ENCODE assay signal across 26 cellular contexts in genomic region chr6:130693944-130694343, GRCh38.
DNase-seq lines count a peak whose midpoint lies in the region; ATAC-seq, FAIRE-seq and TF ChIP-seq lines count a peak whose summit lies in the region.
"Had no signal": no experiment of that assay in that cellular context is flagged by ENCODE, and none has a peak within 500 bp of the region (broad histone marks: within the 10 kb centered on the region; RNA-seq: fewer than 3 reads in every experiment).

No MANE protein-coding gene starts in this region.

- H3K27ac Mint-ChIP-seq in HFFc6: peak overlapping the region; percentile 51; the same call in 1 of the 2 replicates
- H3K27ac Mint-ChIP-seq: B cell had no signal

- no peak overlapping the region for H3K9ac ChIP-seq in keratinocyte (ENCODE audit: control insufficient read depth, extremely low read depth, insufficient read depth, low read length)

- H2AFZ ChIP-seq in keratinocyte (ENCODE audit: control insufficient read depth, low read length): no peak overlapping the region

- intact Hi-C loops in uterus (cut with DNase I; ENCODE audit: low total_unique reads): no loop called here

- H3K4me1 Mint-ChIP-seq in HFFc6 (ENCODE audit: low read depth): peaks cover 59% of the 10 kb centered on the region
- H3K4me1 Mint-ChIP-seq: B cell had no signal

- peaks cover 14% of the 10 kb centered on the region for H3K4me1 ChIP-seq in keratinocyte (ENCODE audit: control insufficient read depth, extremely low read depth, insufficient read depth, low read length)
- H3K4me1 ChIP-seq in uterus: no peaks in the 10 kb centered on the region

- no peaks in the 10 kb centered on the region for H4K20me1 ChIP-seq in keratinocyte (ENCODE audit: control insufficient read depth, extremely low read depth, insufficient read depth, low read length)

- H3K9me3 Mint-ChIP-seq in HFFc6: no peaks in the 10 kb centered on the region

- dilution Hi-C loops in keratinocyte (cut with MboI; ENCODE audit: extremely low pct_ligation_motif_present, low sequenced_read_pairs): no loop called here

- H3K27ac ChIP-seq in keratinocyte (ENCODE audit: control insufficient read depth, insufficient read depth, low read length) (no peak overlapping the region), uterus (peak overlapping the region; percentile 1 to 39)
- H3K27ac ChIP-seq: C4-2B had no signal

- no peaks in the 10 kb centered on the region for H3K9me3 ChIP-seq in keratinocyte (ENCODE audit: control insufficient read depth, low read depth, low read length)
- H3K9me3 ChIP-seq in uterus: no peaks in the 10 kb centered on the region
- H3K9me3 ChIP-seq: HAP-1 had no signal

- H3K36me3 ChIP-seq in keratinocyte (ENCODE audit: control insufficient read depth in 2 of 2, extremely low read depth in 1 of 2, insufficient read depth in 2 of 2, low read length in 2 of 2) (no peaks in the 10 kb centered on the region), uterus (no peaks in the 10 kb centered on the region)
- H3K36me3 ChIP-seq: HAP-1 had no signal

- H3K4me3 ChIP-seq in keratinocyte (ENCODE audit: control insufficient read depth in 2 of 3, extremely low read depth in 1 of 3, insufficient read depth in 2 of 3, low read depth in 1 of 3, low read length in 3 of 3) (no peak overlapping the region), uterus (no peak overlapping the region)
- H3K4me3 ChIP-seq: HAP-1 had no signal

- H3K27me3 Mint-ChIP-seq in HFFc6 (ENCODE audit: insufficient read depth): no peaks in the 10 kb centered on the region

- FAIRE-seq in keratinocyte (lab: Jason Lieb, UNC): peak; percentile 66
- no peak for FAIRE-seq in GM19239 (lab: Jason Lieb, UNC)
- FAIRE-seq: GM18507 had no signal

- ATAC-seq in GM21447 (IDR thresholded peaks at IDR 0.05; ENCODE audit: unreplicated experiment): no peak

- no peak overlapping the region for H3K4me3 Mint-ChIP-seq in HFFc6
- H3K4me3 Mint-ChIP-seq: B cell had no signal

- TF ChIP-seq CTCF in HFFc6 (IDR thresholded peaks at IDR 0.05) (no peak), keratinocyte (optimal IDR thresholded peaks at IDR 0.05 in 1 of 3, IDR thresholded peaks at IDR 0.05 in 1 of 3, conservative IDR thresholded peaks at IDR 0.05 in 1 of 3; ENCODE audit: extremely low read depth in 1 of 3, insufficient read depth in 2 of 3, low read length in 3 of 3) (no peak), uterus (IDR thresholded peaks at IDR 0.05) (no peak)

- H3K79me2 ChIP-seq in keratinocyte (ENCODE audit: control insufficient read depth, insufficient read depth, low read length): no peaks in the 10 kb centered on the region

- H3K27me3 ChIP-seq in keratinocyte (ENCODE audit: control insufficient read depth, extremely low read depth, insufficient read depth, low read length): no peaks in the 10 kb centered on the region
- H3K27me3 ChIP-seq in uterus: no peaks in the 10 kb centered on the region

- H3K4me2 ChIP-seq in keratinocyte (ENCODE audit: control insufficient read depth, extremely low read depth, insufficient read depth, low read depth, low read length): no peak overlapping the region

- H3K36me3 Mint-ChIP-seq in HFFc6 (ENCODE audit: low read depth): peaks cover 5% of the 10 kb centered on the region; the same call in 1 of the 2 replicates

- DNase-seq in EH (ENCODE audit: low read depth): peak; percentile 11
- no peak for DNase-seq in HFFc6
- no peak for DNase-seq in keratinocyte (ENCODE audit: low read depth, low spot score)
- no peak for DNase-seq in uterus
- no peak for DNase-seq in putamen (ENCODE audit: low spot score)
- no peak for DNase-seq in GM19239 (ENCODE audit: insufficient read length, low spot score)
- DNase-seq: DMS153; DND-41; GOT3; KBM-7; MV-4-11; NCI-H1105; NCI-H146; NCI-H1930; NCI-H2107; NCI-H446; NCI-H524 treated with DMSO at 0.1 percent for 48 hours; NCI-H774; NK-92 treated with Interleukin-12 subunit alpha and Interleukin-12 subunit beta, amount 100 ng/mL, for 24 hours; Right ventricle myocardium superior; RPMI8226 had no signal

- H3K9me1 ChIP-seq in keratinocyte (ENCODE audit: control insufficient read depth, extremely low read depth, insufficient read depth, low read length): no peaks in the 10 kb centered on the region

- TF ChIP-seq POLR2A in uterus (IDR thresholded peaks at IDR 0.05): no peak
